ENCODE assay signal across 8 cellular contexts in genomic region chr1:148952253-148952937, GRCh38.
DNase-seq lines count a peak whose midpoint lies in the region; ATAC-seq and TF ChIP-seq lines count a peak whose summit lies in the region.
"Not testable (repeated sequence)": the region's sequence is repeated elsewhere in the genome, so short reads cannot be mapped to it uniquely, and the experiment has no call there.

No MANE protein-coding gene starts in this region.

- H3K4me2 ChIP-seq in DND-41 (ENCODE audit: insufficient read depth, low read length): peak overlapping the region; percentile 82

- POLR2A ChIA-PET in WTC11 (lab: Charles Lee): not testable (repeated sequence)

- TF ChIP-seq CTCF in DND-41 (IDR thresholded peaks at IDR 0.05; ENCODE audit: borderline replicate concordance, extremely low read depth, low read length, poor library complexity, severe bottlenecking); WTC11 (IDR thresholded peaks at IDR 0.05): not testable (repeated sequence)

- not testable (repeated sequence) for H3K36me3 ChIP-seq in DND-41 (ENCODE audit: insufficient read depth, low read length); adipocyte (ENCODE audit: control insufficient read depth, insufficient read depth, low read length, severe bottlenecking); neuron (ENCODE audit: insufficient read depth, low read length)

- ATAC-seq in DND-41 (ENCODE audit: insufficient read depth, low read depth) (peak; percentile 92), GM21576 (IDR thresholded peaks at IDR 0.05; ENCODE audit: unreplicated experiment) (peak; percentile 72), HG03439 (IDR thresholded peaks at IDR 0.05; ENCODE audit: unreplicated experiment) (peak; percentile 85), WTC11 (peak; percentile 84), Right ventricle myocardium superior (ENCODE audit: poor library complexity) (peak; percentile 96)

- DNase-seq in DND-41: peak; percentile 85
- peak; percentile 85 for DNase-seq in WTC11 (ENCODE audit: low spot score)
- not testable (repeated sequence) for DNase-seq in adipocyte (ENCODE audit: low read depth)
- DNase-seq in Right ventricle myocardium superior: peak; percentile 90
- peak; percentile 43 to 52 for DNase-seq in stimulated activated CD8-positive, alpha-beta memory T cell treated with anti-CD3 and anti-CD28 coated beads, Interleukin-2, amount 100 ng/mL, for 48 hours (ENCODE audit: low read depth in 2 of 2)

- H3K4me1 ChIP-seq in DND-41 (ENCODE audit: insufficient read depth, low read length): peaks cover 16% of the 10 kb centered on the region
- H3K4me1 ChIP-seq in adipocyte (ENCODE audit: control insufficient read depth, insufficient read depth, low read length); neuron (ENCODE audit: insufficient read depth, low read length): not testable (repeated sequence)

- intact Hi-C loops in Right ventricle myocardium superior (cut with DNase I): not testable (repeated sequence)

- H3K27ac Mint-ChIP-seq in WTC11: not testable (repeated sequence)

- H3K27me3 Mint-ChIP-seq in WTC11 (ENCODE audit: low read depth): not testable (repeated sequence)

- not testable (repeated sequence) for H3K27ac ChIP-seq in DND-41 (ENCODE audit: low read length)

- CTCF ChIA-PET in WTC11 (lab: Charles Lee): not testable (repeated sequence)

- H3K9me3 Mint-ChIP-seq in WTC11: not testable (repeated sequence)

- H3K9ac ChIP-seq in DND-41 (ENCODE audit: low read depth, low read length): peak overlapping the region; percentile 51
- H3K9ac ChIP-seq in adipocyte (ENCODE audit: low read length): peak overlapping the region; percentile 85

- not testable (repeated sequence) for H3K9me3 ChIP-seq in DND-41 (ENCODE audit: insufficient read depth, low read length, severe bottlenecking); adipocyte (ENCODE audit: control insufficient read depth, low read length); neuron (ENCODE audit: low read length)

- not testable (repeated sequence) for H4K20me1 ChIP-seq in DND-41 (ENCODE audit: insufficient read depth, low read length)

- not testable (repeated sequence) for H3K79me2 ChIP-seq in DND-41 (ENCODE audit: insufficient read depth, low read length)

- H2AFZ ChIP-seq in DND-41 (ENCODE audit: low read depth, low read length): peak overlapping the region; percentile 88
- not testable (repeated sequence) for H2AFZ ChIP-seq in neuron (ENCODE audit: low read depth, low read length)

- peaks cover 10% of the 10 kb centered on the region for H3K4me1 Mint-ChIP-seq in WTC11

- H3K36me3 Mint-ChIP-seq in WTC11: not testable (repeated sequence)

- peak overlapping the region; percentile 100 for H3K4me3 Mint-ChIP-seq in WTC11

- H3K4me3 ChIP-seq in DND-41 (ENCODE audit: low read depth in 1 of 2, low read length in 2 of 2): peak overlapping the region; percentile 39 to 71
- H3K4me3 ChIP-seq in adipocyte (ENCODE audit: low read length): peak overlapping the region; percentile 82
- peak overlapping the region; percentile 86 for H3K4me3 ChIP-seq in neuron (ENCODE audit: low read length)

- not testable (repeated sequence) for H3K27me3 ChIP-seq in DND-41 (ENCODE audit: insufficient read depth, low read length, poor library complexity); adipocyte (replicated peaks; ENCODE audit: control insufficient read depth, insufficient read depth, low read length); neuron (ENCODE audit: insufficient read depth, low read length)
